10 cellular contexts compared by ENCODE assay signal in genomic region chr5:64814073-64814472, GRCh38. TPM values are rescaled to one million over a fixed set of nuclear protein-coding genes. Genes with fewer than 3 reads are reported as not detected.
A peak's percentile ranks its signal among the peaks of the same experiment; 100 is the strongest.
DNase-seq lines count a peak whose midpoint lies in the region; ATAC-seq lines count a peak whose summit lies in the region.
"Had no signal": no experiment of that assay in that cellular context is flagged by ENCODE, and none has a peak within 500 bp of the region (broad histone marks: within the 10 kb centered on the region; RNA-seq: fewer than 3 reads in every experiment).

No MANE protein-coding gene starts in this region.

- no peak overlapping the region for H3K27ac Mint-ChIP-seq in activated CD8-positive, alpha-beta memory T cell treated with anti-CD3 and anti-CD28 coated beads, Interleukin-2, amount 10 ng/mL, durations not matched to agents 7 days and 5 days
- peak overlapping the region; percentile 15 for H3K27ac Mint-ChIP-seq in stimulated activated memory B cell treated with anti-CD40 and anti-IgM and Interleukin-4, amounts not matched to agents 10 μg/mL and 1 μg/mL and 100 μg/mL, for 72 hours
- H3K27ac Mint-ChIP-seq: activated CD4-positive, alpha-beta T cell treated with anti-CD3 and anti-CD28 coated beads, Interleukin-2, amount 10 ng/mL, durations not matched to agents 7 days and 5 days had no signal

- H3K4me3 Mint-ChIP-seq in activated CD8-positive, alpha-beta memory T cell treated with anti-CD3 and anti-CD28 coated beads, Interleukin-2, amount 10 ng/mL, durations not matched to agents 7 days and 5 days = no peak overlapping the region
- no peak overlapping the region for H3K4me3 Mint-ChIP-seq in stimulated activated memory B cell treated with anti-CD40 and anti-IgM and Interleukin-4, amounts not matched to agents 10 μg/mL and 1 μg/mL and 100 μg/mL, for 72 hours
- H3K4me3 Mint-ChIP-seq: activated CD4-positive, alpha-beta T cell treated with anti-CD3 and anti-CD28 coated beads, Interleukin-2, amount 10 ng/mL, durations not matched to agents 7 days and 5 days had no signal

- CTCF ChIA-PET in activated CD8-positive, alpha-beta memory T cell treated with anti-CD3 and anti-CD28 coated beads, Interleukin-2, amount 10 ng/mL, durations not matched to agents 7 days and 5 days (lab: Charles Lee) = no interaction called here

- peak; percentile 89 for ATAC-seq in activated CD8-positive, alpha-beta memory T cell treated with anti-CD3 and anti-CD28 coated beads, Interleukin-2, amount 10 ng/mL, durations not matched to agents 7 days and 5 days
- ATAC-seq in GM21576 (IDR thresholded peaks at IDR 0.05; ENCODE audit: unreplicated experiment) (peak; percentile 84), HG03097 (IDR thresholded peaks at IDR 0.05; ENCODE audit: low FRiP score, unreplicated experiment) (peak; percentile 89)
- ATAC-seq in stimulated activated memory B cell treated with anti-CD40 and anti-IgM and Interleukin-4, amounts not matched to agents 10 μg/mL and 1 μg/mL and 100 μg/mL, for 72 hours = peak; percentile 87

- peaks cover 29% of the 10 kb centered on the region for H3K4me1 Mint-ChIP-seq in activated CD8-positive, alpha-beta memory T cell treated with anti-CD3 and anti-CD28 coated beads, Interleukin-2, amount 10 ng/mL, durations not matched to agents 7 days and 5 days
- peaks cover 6% of the 10 kb centered on the region for H3K4me1 Mint-ChIP-seq in stimulated activated memory B cell treated with anti-CD40 and anti-IgM and Interleukin-4, amounts not matched to agents 10 μg/mL and 1 μg/mL and 100 μg/mL, for 72 hours

- no peaks in the 10 kb centered on the region for H3K27me3 Mint-ChIP-seq in activated CD8-positive, alpha-beta memory T cell treated with anti-CD3 and anti-CD28 coated beads, Interleukin-2, amount 10 ng/mL, durations not matched to agents 7 days and 5 days
- H3K27me3 Mint-ChIP-seq in stimulated activated memory B cell treated with anti-CD40 and anti-IgM and Interleukin-4, amounts not matched to agents 10 μg/mL and 1 μg/mL and 100 μg/mL, for 72 hours = no peaks in the 10 kb centered on the region
- H3K27me3 Mint-ChIP-seq: activated CD4-positive, alpha-beta T cell treated with anti-CD3 and anti-CD28 coated beads, Interleukin-2, amount 10 ng/mL, durations not matched to agents 7 days and 5 days had no signal

- H3K36me3 Mint-ChIP-seq in activated CD8-positive, alpha-beta memory T cell treated with anti-CD3 and anti-CD28 coated beads, Interleukin-2, amount 10 ng/mL, durations not matched to agents 7 days and 5 days = peaks cover 28% of the 10 kb centered on the region
- peaks cover 38% of the 10 kb centered on the region for H3K36me3 Mint-ChIP-seq in stimulated activated memory B cell treated with anti-CD40 and anti-IgM and Interleukin-4, amounts not matched to agents 10 μg/mL and 1 μg/mL and 100 μg/mL, for 72 hours

- peaks cover 2% of the 10 kb centered on the region for H3K9me3 Mint-ChIP-seq in activated CD8-positive, alpha-beta memory T cell treated with anti-CD3 and anti-CD28 coated beads, Interleukin-2, amount 10 ng/mL, durations not matched to agents 7 days and 5 days (ENCODE audit: low read depth)
- H3K9me3 Mint-ChIP-seq in stimulated activated memory B cell treated with anti-CD40 and anti-IgM and Interleukin-4, amounts not matched to agents 10 μg/mL and 1 μg/mL and 100 μg/mL, for 72 hours = no peaks in the 10 kb centered on the region
- H3K9me3 Mint-ChIP-seq: activated CD4-positive, alpha-beta T cell treated with anti-CD3 and anti-CD28 coated beads, Interleukin-2, amount 10 ng/mL, durations not matched to agents 7 days and 5 days had no signal

- DNase-seq in activated CD8-positive, alpha-beta memory T cell treated with anti-CD3 and anti-CD28 coated beads, Interleukin-2, amount 10 ng/mL, durations not matched to agents 7 days and 5 days = no peak
- no peak for DNase-seq in activated CD8-positive, alpha-beta memory T cell treated with anti-CD3 and anti-CD28 coated beads for 24 hours
- DNase-seq in amniotic stem cell (lab: John Stamatoyannopoulos, UW) (no peak), NCI-H524 treated with DMSO at 0.1 percent for 48 hours (lab: John Stamatoyannopoulos, UW) (no peak), NOMO-1 (lab: John Stamatoyannopoulos, UW; ENCODE audit: unreplicated experiment in 2 of 2) (no peak)
- DNase-seq: activated CD4-positive, alpha-beta T cell treated with anti-CD3 and anti-CD28 coated beads, Interleukin-2, amount 10 ng/mL, durations not matched to agents 7 days and 5 days; NCI-H226 had no signal

RNA-seq across cellular contexts. Expression of gene CWC27, which starts 45.3 kb away (rescaled TPM):
- 10 to 100 TPM; 24.2 to 27.0 TPM for total RNA-seq in activated CD8-positive, alpha-beta memory T cell treated with anti-CD3 and anti-CD28 coated beads, Interleukin-2, amount 10 ng/mL, durations not matched to agents 7 days and 5 days

RNA-seq across cellular contexts. Expression of gene SREK1IP1, which starts 45.6 kb away (rescaled TPM):
- 10 to 100 TPM; 25.2 to 28.8 TPM for total RNA-seq in activated CD8-positive, alpha-beta memory T cell treated with anti-CD3 and anti-CD28 coated beads, Interleukin-2, amount 10 ng/mL, durations not matched to agents 7 days and 5 days
